In genomic region chr2:74856599-74856998, GRCh38 we compare ENCODE assay signal across 18 cellular contexts.
"Had no signal": no experiment of that assay in that cellular context is flagged by ENCODE, and none has a peak within 500 bp of the region (broad histone marks: within the 10 kb centered on the region; RNA-seq: fewer than 3 reads in every experiment).

No MANE protein-coding gene starts in this region.

- DNase-seq: activated CD4-positive, alpha-beta T cell treated with anti-CD3 and anti-CD28 coated beads for 36 hours; activated CD4-positive, alpha-beta T cell treated with anti-CD3 and anti-CD28 coated beads, Interleukin-2, amount 50 U/mL, for 48 hours; activated gamma-delta T cell; adrenal gland; effector memory CD4-positive, alpha-beta T cell; hypothalamus; left ventricle myocardium inferior; naive B cell; psoas muscle; right cardiac atrium; stimulated activated CD4-positive, alpha-beta T cell treated with anti-CD3 and anti-CD28 coated beads, Interleukin-15, amount 100 ng/mL, for 24 hours; stimulated activated CD4-positive, alpha-beta T cell treated with anti-CD3 and anti-CD28 coated beads, Interleukin-2, amount 100 ng/mL, for 48 hours; thyroid gland had no signal

- H3K27ac ChIP-seq: adrenal gland, left ventricle myocardium inferior, neural progenitor cell, psoas muscle, thyroid gland, vagina had no signal

- H3K27ac Mint-ChIP-seq: activated CD4-positive, alpha-beta T cell treated with anti-CD3 and anti-CD28 coated beads for 36 hours; memory B cell; naive B cell; neural progenitor cell; stimulated activated memory B cell treated with anti-CD40 and anti-IgM and Interleukin-4, amounts not matched to agents 10 μg/mL and 1 μg/mL and 100 μg/mL, for 72 hours had no signal

- H3K36me3 ChIP-seq: adrenal gland, thyroid gland, vagina had no signal

- H3K9me3 ChIP-seq: adrenal gland, left ventricle myocardium inferior, psoas muscle, thyroid gland, vagina had no signal

- H3K27me3 ChIP-seq: adrenal gland, neural progenitor cell, thyroid gland, vagina had no signal

- H3K9ac ChIP-seq: neural progenitor cell had no signal

- H3K4me1 Mint-ChIP-seq: neural progenitor cell had no signal

- H3K4me1 ChIP-seq: adrenal gland, neural progenitor cell, thyroid gland, vagina had no signal

- H3K27me3 Mint-ChIP-seq: activated CD4-positive, alpha-beta T cell treated with anti-CD3 and anti-CD28 coated beads for 36 hours; memory B cell; naive B cell; stimulated activated memory B cell treated with anti-CD40 and anti-IgM and Interleukin-4, amounts not matched to agents 10 μg/mL and 1 μg/mL and 100 μg/mL, for 72 hours had no signal

- H3K9me3 Mint-ChIP-seq: activated naive CD4-positive, alpha-beta T cell treated with anti-CD3 and anti-CD28 coated beads, Interleukin-2, amount 50 U/mL, for 72 hours; memory B cell; naive B cell; neural progenitor cell; stimulated activated memory B cell treated with anti-CD40 and anti-IgM and Interleukin-4, amounts not matched to agents 10 μg/mL and 1 μg/mL and 100 μg/mL, for 72 hours had no signal

- H3K4me3 ChIP-seq: adrenal gland, left ventricle myocardium inferior, neural progenitor cell, psoas muscle, thyroid gland, vagina had no signal

- H3K4me3 Mint-ChIP-seq: activated CD4-positive, alpha-beta T cell treated with anti-CD3 and anti-CD28 coated beads for 36 hours; memory B cell; naive B cell; neural progenitor cell; stimulated activated memory B cell treated with anti-CD40 and anti-IgM and Interleukin-4, amounts not matched to agents 10 μg/mL and 1 μg/mL and 100 μg/mL, for 72 hours had no signal
